In the genomic region with DNA sequence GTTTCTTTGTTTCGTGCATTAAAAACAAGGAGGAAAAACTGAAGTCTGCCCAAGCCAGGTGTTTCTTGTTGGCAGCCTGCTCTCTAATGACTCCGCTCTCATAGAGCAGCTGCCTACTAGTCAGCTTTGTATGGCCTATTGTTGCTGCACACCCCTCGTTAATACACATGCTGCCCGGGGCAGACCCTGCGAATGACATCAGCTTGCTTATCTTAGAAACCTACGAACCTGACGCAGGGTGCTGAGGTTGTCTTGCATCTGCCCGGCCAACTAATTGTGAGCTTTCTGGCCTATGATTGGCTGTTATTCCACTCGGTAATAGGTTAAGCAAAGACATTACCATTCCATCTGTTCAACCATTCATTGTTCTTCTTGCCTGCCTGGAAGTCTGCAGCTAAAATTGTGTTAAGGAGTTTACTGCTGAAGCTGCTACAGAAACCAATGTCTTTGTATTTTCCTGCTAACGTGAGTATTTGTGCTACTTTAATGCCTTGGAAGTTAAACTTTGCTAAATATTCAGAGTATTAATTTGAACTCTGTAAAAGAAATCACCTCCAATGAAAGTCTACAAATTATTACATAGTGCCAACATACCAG, we compare ENCODE assay signal across 2 cellular contexts.
TF ChIP-seq lines count a peak whose summit lies in the region.

No MANE protein-coding gene starts in this region.

TF ChIP-seq in IMR-90, 13 proteins besides CTCF, POLR2A, EP300 and RAD21:
- TF ChIP-seq CEBPB (IDR thresholded peaks at IDR 0.05; ENCODE audit: low read depth, low read length) (no peak), RCOR1 (IDR thresholded peaks at IDR 0.05; ENCODE audit: insufficient replicate concordance, low read length) (no peak), NFE2L2 (IDR thresholded peaks at IDR 0.05; ENCODE audit: low read depth, low read length) (no peak), MAZ (IDR thresholded peaks at IDR 0.05; ENCODE audit: borderline replicate concordance, low read depth, low read length) (no peak), BHLHE40 (IDR thresholded peaks at IDR 0.05; ENCODE audit: low read depth, low read length) (no peak), RFX5 (IDR thresholded peaks at IDR 0.05; ENCODE audit: low read depth, low read length) (no peak), USF2 (IDR thresholded peaks at IDR 0.05; ENCODE audit: low read depth, low read length) (no peak), CHD1 (IDR thresholded peaks at IDR 0.05; ENCODE audit: low read depth, low read length) (no peak), SMC3 (IDR thresholded peaks at IDR 0.05; ENCODE audit: low read depth, low read length) (no peak), MAFK (IDR thresholded peaks at IDR 0.05; ENCODE audit: low read depth, low read length) (no peak), MXI1 (IDR thresholded peaks at IDR 0.05; ENCODE audit: borderline replicate concordance, low read depth, low read length) (no peak), FOS (IDR thresholded peaks at IDR 0.05; ENCODE audit: low read depth, low read length) (no peak)
- TF ChIP-seq, protein P1, sequence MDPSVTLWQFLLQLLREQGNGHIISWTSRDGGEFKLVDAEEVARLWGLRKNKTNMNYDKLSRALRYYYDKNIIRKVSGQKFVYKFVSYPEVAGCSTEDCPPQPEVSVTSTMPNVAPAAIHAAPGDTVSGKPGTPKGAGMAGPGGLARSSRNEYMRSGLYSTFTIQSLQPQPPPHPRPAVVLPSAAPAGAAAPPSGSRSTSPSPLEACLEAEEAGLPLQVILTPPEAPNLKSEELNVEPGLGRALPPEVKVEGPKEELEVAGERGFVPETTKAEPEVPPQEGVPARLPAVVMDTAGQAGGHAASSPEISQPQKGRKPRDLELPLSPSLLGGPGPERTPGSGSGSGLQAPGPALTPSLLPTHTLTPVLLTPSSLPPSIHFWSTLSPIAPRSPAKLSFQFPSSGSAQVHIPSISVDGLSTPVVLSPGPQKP (IDR thresholded peaks at IDR 0.05; ENCODE audit: borderline replicate concordance, low read depth, low read length) = no peak

TF ChIP-seq in H1, 55 proteins besides CTCF, POLR2A, EP300 and RAD21:
- no peak for TF ChIP-seq JUND (IDR thresholded peaks at IDR 0.05; ENCODE audit: low read length)
- TF ChIP-seq CREB1 (IDR thresholded peaks at IDR 0.05) = peak; percentile 25; the same call in 1 of the 2 replicates
- TF ChIP-seq NANOG (IDR thresholded peaks at IDR 0.05; ENCODE audit: insufficient read depth, low read depth, low read length, poor library complexity, severe bottlenecking) = no peak
- TF ChIP-seq CHD7 (IDR thresholded peaks at IDR 0.05; ENCODE audit: insufficient replicate concordance, low read length) = no peak
- TF ChIP-seq TAF1 (IDR thresholded peaks at IDR 0.05; ENCODE audit: low read depth, low read length) = 0 out of 2 replicates have a peak, but pooled peaks have one; percentile 28
- no peak for TF ChIP-seq ASH2L (IDR thresholded peaks at IDR 0.05; ENCODE audit: low read length)
- no peak for TF ChIP-seq KDM5A (IDR thresholded peaks at IDR 0.05; ENCODE audit: low read length)
- no peak for TF ChIP-seq ATF3 (IDR thresholded peaks at IDR 0.05; ENCODE audit: insufficient read depth, low read depth, low read length)
